Comparison of ENCODE assay signal across 8 cellular contexts in genomic region chr18:24397131-24397693, GRCh38. TPM values are rescaled to one million over a fixed set of nuclear protein-coding genes. Genes with fewer than 3 reads are reported as not detected.
A peak's percentile ranks its signal among the peaks of the same experiment; 100 is the strongest.
DNase-seq lines count a peak whose midpoint lies in the region; ATAC-seq and TF ChIP-seq lines count a peak whose summit lies in the region.

No MANE protein-coding gene starts in this region.

- H3K27me3 ChIP-seq in mammary epithelial cell (ENCODE audit: insufficient read depth, low read length) (no peaks in the 10 kb centered on the region), iPS-18a (ENCODE audit: control insufficient read depth, insufficient read depth, low read length) (no peaks in the 10 kb centered on the region)

- peak; percentile 65 for DNase-seq in AG08396 (ENCODE audit: low spot score)
- DNase-seq in NCI-H1436 (lab: John Stamatoyannopoulos, UW), result peak; percentile 59
- DNase-seq in SKM-1 treated with dmso at 0.1 percent for 144 hours (lab: John Stamatoyannopoulos, UW; ENCODE audit: unreplicated experiment), result peak; percentile 54
- DNase-seq in mammary epithelial cell, result peak; percentile 71
- peak; percentile 58 for DNase-seq in retinal pigment epithelial cell (ENCODE audit: low read depth)

- dilution Hi-C loops in mammary epithelial cell (cut with HindIII; ENCODE audit: low sequenced_read_pairs), result no loop called here

- H3K27ac ChIP-seq in mammary epithelial cell (ENCODE audit: insufficient read depth, low read depth, low read length), result peak overlapping the region; percentile 57
- H3K27ac ChIP-seq in iPS-18a (ENCODE audit: low read length), result peak overlapping the region; percentile 85

- TF ChIP-seq CTCF in mammary epithelial cell (conservative IDR thresholded peaks at IDR 0.05 in 1 of 2, IDR thresholded peaks at IDR 0.05 in 1 of 2; ENCODE audit: extremely low read depth in 1 of 2, insufficient read depth in 1 of 2, low read depth in 1 of 2, low read length in 2 of 2) (no peak), retinal pigment epithelial cell (conservative IDR thresholded peaks at IDR 0.05; ENCODE audit: low read depth, low read length) (no peak)

- CTCF ChIA-PET in mammary epithelial cell (lab: Charles Lee; ENCODE audit: low non-redundant PET), result interaction anchor here (0.5 kb wide), 1 partner anchor 36 kb away, joined by 3 read pairs; no protein-coding TSS in a partner anchor

- peak overlapping the region; percentile 97 for H2AFZ ChIP-seq in mammary epithelial cell (ENCODE audit: low read depth, low read length)

- no peaks in the 10 kb centered on the region for H3K9me3 ChIP-seq in mammary epithelial cell (replicated peaks; ENCODE audit: insufficient read depth, low read length)
- H3K9me3 ChIP-seq in iPS-18a (ENCODE audit: control insufficient read depth, low read depth, low read length), result no peaks in the 10 kb centered on the region

- H3K36me3 ChIP-seq in mammary epithelial cell (ENCODE audit: insufficient read depth, low read length) (no peaks in the 10 kb centered on the region), iPS-18a (ENCODE audit: control insufficient read depth, low read depth, low read length) (no peaks in the 10 kb centered on the region)

- peak overlapping the region; percentile 49 to 89 (median 73) for H3K4me3 ChIP-seq in mammary epithelial cell (replicated peaks in 1 of 3; ENCODE audit: insufficient read depth in 1 of 3, low read depth in 2 of 3, low read length in 3 of 3)
- H3K4me3 ChIP-seq in iPS-18a (ENCODE audit: low read length), result peak overlapping the region; percentile 86
- H3K4me3 ChIP-seq in retinal pigment epithelial cell (ENCODE audit: low read length), result peak overlapping the region; percentile 66

- TSS peak; percentile 22 for BruUV-seq in mammary epithelial cell (replicated peaks; lab: Mats Ljungman, UMichigan)

- in situ Hi-C loops in mammary epithelial cell (cut with MboI; ENCODE audit: low sequenced_read_pairs in 2 of 2), result no loop called here

- intact Hi-C loops in mammary epithelial cell (cut with micrococcal nuclease), result loop anchor here (1.0 kb wide), 1 partner anchor 30 kb away; no protein-coding TSS in a partner anchor

- ATAC-seq in GM21423 (IDR thresholded peaks at IDR 0.05; ENCODE audit: unreplicated experiment) (peak; percentile 27), HG03135 (IDR thresholded peaks at IDR 0.05; ENCODE audit: unreplicated experiment) (no peak)

- H3K9ac ChIP-seq in mammary epithelial cell (ENCODE audit: insufficient read depth, low read length) (peak overlapping the region; percentile 74), iPS-18a (ENCODE audit: low read length) (peak overlapping the region; percentile 90)

- no peaks in the 10 kb centered on the region for H4K20me1 ChIP-seq in mammary epithelial cell (ENCODE audit: insufficient read depth, low read length)

- peaks cover 17% of the 10 kb centered on the region for H3K4me1 ChIP-seq in mammary epithelial cell (ENCODE audit: insufficient read depth, low read length)
- peaks cover 38% of the 10 kb centered on the region for H3K4me1 ChIP-seq in iPS-18a (ENCODE audit: control insufficient read depth, low read depth, low read length)

- no peaks in the 10 kb centered on the region for H3K79me2 ChIP-seq in mammary epithelial cell (ENCODE audit: insufficient read depth, low read length)

- peak overlapping the region; percentile 89 for H3K4me2 ChIP-seq in mammary epithelial cell (ENCODE audit: insufficient read depth, low read depth, low read length)

- WGBS in mammary epithelial cell (ENCODE audit: low coverage, missing lambda C conversion rate), result 0% methylated on average over 29 of the region's 50 CpGs

RNA-seq across cellular contexts. Expression of gene OSBPL1A, which starts 0.4 kb away (rescaled TPM):
- total RNA-seq in mammary epithelial cell, result 10 to 100 TPM; 30.4 to 65.2 TPM
- 28.1 TPM for polyA plus RNA-seq in mammary epithelial cell
- 44.4 TPM for polyA minus RNA-seq in mammary epithelial cell

RNA-seq across cellular contexts. Expression of gene IMPACT, which starts 29.3 kb away (rescaled TPM):
- total RNA-seq in mammary epithelial cell, result 10 to 100 TPM; 38.8 to 45.2 TPM
- 12.6 TPM for polyA plus RNA-seq in mammary epithelial cell
- polyA minus RNA-seq in mammary epithelial cell, result 37.6 TPM
